8 cellular contexts compared by ENCODE assay signal in the genomic region with DNA sequence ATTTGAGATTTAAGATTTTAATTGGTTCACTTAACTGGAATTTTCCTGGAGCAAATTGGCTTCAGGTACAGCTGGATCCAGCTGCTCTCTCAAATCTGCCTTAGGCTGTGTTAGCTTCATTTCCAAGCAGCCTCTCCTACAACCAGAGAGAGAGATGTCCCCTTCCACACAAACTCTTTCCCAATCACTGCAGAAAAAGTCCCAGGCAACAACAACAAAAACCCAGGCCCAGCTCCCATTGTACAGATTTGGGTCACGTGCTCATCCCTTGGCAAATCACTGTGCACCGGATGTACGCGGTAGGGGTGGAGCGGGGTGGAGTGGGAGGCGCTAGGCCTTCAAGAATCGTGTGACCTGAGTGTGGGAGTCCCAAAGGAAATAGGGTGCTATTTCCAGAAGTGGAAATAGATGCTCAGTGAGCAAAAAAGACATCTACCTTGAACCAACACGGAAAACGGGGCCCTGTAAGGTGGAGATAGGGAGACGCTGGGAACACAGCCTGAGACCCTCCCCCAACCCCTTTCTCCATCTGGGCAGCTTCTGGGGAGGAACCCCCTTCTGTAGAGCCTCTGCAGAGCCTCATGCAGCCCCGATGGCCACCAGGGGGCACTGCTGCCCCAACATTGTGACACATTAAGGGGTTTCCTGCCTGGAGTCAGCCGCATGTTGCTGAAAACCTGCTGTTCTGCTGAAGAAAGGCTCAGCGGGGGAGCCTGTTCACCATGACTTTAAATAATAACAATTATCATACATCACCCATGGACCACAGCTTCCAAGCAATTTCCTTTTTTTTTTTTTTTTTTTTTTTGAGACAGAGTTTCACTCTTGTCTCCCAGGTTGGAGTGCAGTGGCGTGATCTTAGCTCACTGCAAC. TPM values are rescaled to one million over a fixed set of nuclear protein-coding genes. Genes with fewer than 3 reads are reported as not detected.
DNase-seq lines count a peak whose midpoint lies in the region; ATAC-seq lines count a peak whose summit lies in the region.

No MANE protein-coding gene starts in this region.

- no peak overlapping the region for H3K4me3 ChIP-seq in adipocyte (ENCODE audit: low read length)

- intact Hi-C loops in left cardiac atrium (cut with DNase I): loop anchor here in 1 of 2 donors (10.0 kb wide), 1 partner anchor 68 kb away; the partner anchor contains the start of genes FXYD1 and LGI4

- no peak overlapping the region for H3K4me3 Mint-ChIP-seq in T-helper 1 cell treated with Interleukin-12 subunit alpha and Interleukin-12 subunit beta and Interleukin-4 antibody, amounts not matched to agents 30 μg/mL and 1 μg/mL, for 36 hours

- H3K27me3 ChIP-seq in adipocyte (replicated peaks; ENCODE audit: control insufficient read depth, insufficient read depth, low read length): peaks cover 5% of the 10 kb centered on the region

- peaks cover 11% of the 10 kb centered on the region for H3K4me1 ChIP-seq in adipocyte (ENCODE audit: control insufficient read depth, insufficient read depth, low read length)

- H3K27ac Mint-ChIP-seq in T-helper 1 cell treated with Interleukin-12 subunit alpha and Interleukin-12 subunit beta and Interleukin-4 antibody, amounts not matched to agents 30 μg/mL and 1 μg/mL, for 36 hours: peak overlapping the region; percentile 52

- peaks cover 8% of the 10 kb centered on the region for H3K27me3 Mint-ChIP-seq in T-helper 1 cell treated with Interleukin-12 subunit alpha and Interleukin-12 subunit beta and Interleukin-4 antibody, amounts not matched to agents 30 μg/mL and 1 μg/mL, for 36 hours (ENCODE audit: low read depth)

- H3K9me3 Mint-ChIP-seq in T-helper 1 cell treated with Interleukin-12 subunit alpha and Interleukin-12 subunit beta and Interleukin-4 antibody, amounts not matched to agents 30 μg/mL and 1 μg/mL, for 36 hours: no peaks in the 10 kb centered on the region

- peaks cover 7% of the 10 kb centered on the region for H3K4me1 Mint-ChIP-seq in T-helper 1 cell treated with Interleukin-12 subunit alpha and Interleukin-12 subunit beta and Interleukin-4 antibody, amounts not matched to agents 30 μg/mL and 1 μg/mL, for 36 hours (ENCODE audit: low read depth)

- H3K36me3 Mint-ChIP-seq in T-helper 1 cell treated with Interleukin-12 subunit alpha and Interleukin-12 subunit beta and Interleukin-4 antibody, amounts not matched to agents 30 μg/mL and 1 μg/mL, for 36 hours (ENCODE audit: low read depth): no peaks in the 10 kb centered on the region

- H3K9me3 ChIP-seq in adipocyte (ENCODE audit: control insufficient read depth, low read length): peaks cover 9% of the 10 kb centered on the region

- no peak overlapping the region for H3K9ac ChIP-seq in adipocyte (ENCODE audit: low read length)

- no peaks in the 10 kb centered on the region for H3K36me3 ChIP-seq in adipocyte (ENCODE audit: control insufficient read depth, insufficient read depth, low read length, severe bottlenecking)

- peak; percentile 87 to 88 for ATAC-seq in left cardiac atrium
- no peak for ATAC-seq in GM21528 (IDR thresholded peaks at IDR 0.05; ENCODE audit: low FRiP score, unreplicated experiment)

- DNase-seq in DMS 273 (lab: John Stamatoyannopoulos, UW; ENCODE audit: unreplicated experiment) (peak; percentile 96), GOT3 (lab: John Stamatoyannopoulos, UW) (peak; percentile 23), NCI-H1105 (lab: John Stamatoyannopoulos, UW) (peak; percentile 24), adipocyte (ENCODE audit: low read depth) (peak; percentile 94), left cardiac atrium (peak; percentile 90), putamen (ENCODE audit: low spot score) (peak; percentile 79)

RNA-seq across cellular contexts. Expression of gene HPN, which starts 25.4 kb away (rescaled TPM):
- 1 to 10 TPM; 5.6 to 7.2 TPM for total RNA-seq in left cardiac atrium

RNA-seq across cellular contexts. Expression of gene SCN1B, which starts 36.7 kb away (rescaled TPM):
- 100 to 1,000 TPM in 1 of 2 donors, 10 to 100 TPM in 1; 73.6 to 163 TPM for total RNA-seq in left cardiac atrium

RNA-seq across cellular contexts. Expression of gene FXYD3, which starts 48.7 kb away (rescaled TPM):
- 1 to 10 TPM; 1.5 to 3.6 TPM for total RNA-seq in left cardiac atrium

Comparison
In these comparisons a context has a peak if more than half of its experiments do, and no peak if none do; other contexts are left out.
1. DNase-seq: peak in every context shown above with its lines; median percentile 96 in DMS 273; 94 in adipocyte; 90 in left cardiac atrium; 79 in putamen; 24 in NCI-H1105; 23 in GOT3.